8 cellular contexts compared by ENCODE assay signal in genomic region chr19:42285546-42285945, GRCh38. TPM values are rescaled to one million over a fixed set of nuclear protein-coding genes. Genes with fewer than 3 reads are reported as not detected.
DNase-seq lines count a peak whose midpoint lies in the region; ATAC-seq, FAIRE-seq and TF ChIP-seq lines count a peak whose summit lies in the region.

No MANE protein-coding gene starts in this region.

- H3K4me3 Mint-ChIP-seq in Calu3 (ENCODE audit: low read depth, unreplicated experiment) = peak overlapping the region; percentile 69

- TF ChIP-seq CTCF in Calu3 (IDR thresholded peaks at IDR 0.05; ENCODE audit: unreplicated experiment) (no peak), NB4 (IDR thresholded peaks at IDR 0.05; ENCODE audit: low read depth, low read length) (no peak), pancreas (IDR thresholded peaks at IDR 0.05) (no peak)

- peaks cover 53% of the 10 kb centered on the region for H3K36me3 Mint-ChIP-seq in Calu3 (ENCODE audit: insufficient read depth, unreplicated experiment)

- H3K27ac ChIP-seq in pancreas = peak overlapping the region in 3 of 4 donors; percentile 10 to 42 (median 41)

- TF ChIP-seq POLR2A in NB4 (IDR thresholded peaks at IDR 0.05; ENCODE audit: extremely low read depth, insufficient read length) = no peak

- CTCF ChIA-PET in Calu3 (lab: Charles Lee) = interaction anchor here (1.2 kb wide), 1 partner anchor 39 kb away, joined by 4 read pairs; no protein-coding TSS in a partner anchor

- H3K27me3 ChIP-seq in endocrine pancreas (ENCODE audit: control insufficient read depth, insufficient read depth, low read length) (no peaks in the 10 kb centered on the region), pancreas (no peaks in the 10 kb centered on the region)

- intact Hi-C loops in Calu3 (cut with micrococcal nuclease; ENCODE audit: unreplicated experiment) = loop anchor here (10.0 kb wide), 1 partner anchor 161 kb away; no protein-coding TSS in a partner anchor
- intact Hi-C loops in pancreas (cut with DNase I) = no loop called here

- H3K9ac ChIP-seq in endocrine pancreas (ENCODE audit: control insufficient read depth, insufficient read depth, low read length) = peak overlapping the region; percentile 52

- no TSS peak for BruUV-seq in Calu3 (replicated peaks; lab: Mats Ljungman, UMichigan)

- no peaks in the 10 kb centered on the region for H3K9me3 ChIP-seq in endocrine pancreas (ENCODE audit: control insufficient read depth, low read length)
- no peaks in the 10 kb centered on the region for H3K9me3 ChIP-seq in pancreas

- H3K9me3 Mint-ChIP-seq in Calu3 (ENCODE audit: low read depth, unreplicated experiment) = no peaks in the 10 kb centered on the region

- no peak overlapping the region for H3K27ac Mint-ChIP-seq in Calu3 (ENCODE audit: unreplicated experiment)

- H3K4me1 ChIP-seq in endocrine pancreas (ENCODE audit: control insufficient read depth, insufficient read depth, low read length) = no peaks in the 10 kb centered on the region
- peaks cover 11 to 31% (median 13%) of the 10 kb centered on the region in 3 donors for H3K4me1 ChIP-seq in pancreas

- H3K27me3 Mint-ChIP-seq in Calu3 (ENCODE audit: unreplicated experiment) = no peaks in the 10 kb centered on the region

- 57 to 67% methylated on average over 5 of the region's 5 CpGs for WGBS in pancreas, 2 donors

- ATAC-seq in pancreas (no peak), HG03439 (IDR thresholded peaks at IDR 0.05; ENCODE audit: unreplicated experiment) (no peak)

- H3K4me3 ChIP-seq in NB4 (ENCODE audit: low read depth, low read length) (peak overlapping the region; percentile 64), endocrine pancreas (ENCODE audit: control insufficient read depth, insufficient read depth, low read length) (no peak overlapping the region), pancreas (peak overlapping the region in 2 of 4 donors; percentile 54 to 59)

- H3K36me3 ChIP-seq in endocrine pancreas (ENCODE audit: control insufficient read depth, insufficient read depth, low read length) (peaks cover 10% of the 10 kb centered on the region), pancreas (peaks cover 5 to 33% (median 23%) of the 10 kb centered on the region in 3 donors)

- peaks cover 10% of the 10 kb centered on the region for H3K4me1 Mint-ChIP-seq in Calu3 (ENCODE audit: low read depth, unreplicated experiment)

- DNase-seq in Calu3 = no peak
- no peak for DNase-seq in NB4 (ENCODE audit: low read depth)
- peak in 1 of 6 donors; percentile 44 for DNase-seq in pancreas
- no peak for DNase-seq in activated gamma-delta T cell (lab: John Stamatoyannopoulos, UW)
- DNase-seq in DMS153 treated with DMSO at 0.1 percent for 48 hours (lab: John Stamatoyannopoulos, UW; ENCODE audit: unreplicated experiment) = no peak
- no peak for DNase-seq in NCI-H1092 (lab: John Stamatoyannopoulos, UW)

- FAIRE-seq in pancreas (lab: Jason Lieb, UNC) = no peak

RNA-seq across cellular contexts. Expression of gene PRR19, which starts 16.4 kb away (rescaled TPM):
- total RNA-seq in Calu3 (2022) (1.7 and 2.4 TPM in 2 replicates), pancreas (under 1 TPM; 0.12 to 0.69 (median 0.34) TPM)
- under 1 TPM; 0.34 to 0.99 TPM for polyA plus RNA-seq in pancreas

RNA-seq across cellular contexts. Expression of gene CIC, which starts 16.5 kb away (rescaled TPM):
- total RNA-seq in Calu3 (2022) (72.6 and 75.5 TPM in 2 replicates), pancreas (10 to 100 TPM; 27.7 to 37.6 (median 32.0) TPM)
- polyA plus RNA-seq in pancreas = 10 to 100 TPM; 47.1 to 65.0 TPM

RNA-seq across cellular contexts. Expression of gene PAFAH1B3, which starts 16.9 kb away (rescaled TPM):
- total RNA-seq in Calu3 (2022) (68.3 and 72.4 TPM in 2 replicates), pancreas (10 to 100 TPM in 4 of 6 donors, 1 to 10 TPM in 2; 6.2 to 19.8 (median 10.2) TPM)
- polyA plus RNA-seq in pancreas = 10 to 100 TPM; 18.2 to 24.3 TPM

RNA-seq across cellular contexts. Expression of gene TMEM145, which starts 27.6 kb away (rescaled TPM):
- total RNA-seq in Calu3 (2022) = 1.5 and 3.1 TPM in 2 replicates
- 1 to 10 TPM in 2 of 6 donors, under 1 TPM in 4; 0.46 to 1.5 (median 0.94) TPM for total RNA-seq in pancreas
- polyA plus RNA-seq in pancreas = 1 to 10 TPM; 2.2 to 8.2 TPM

RNA-seq across cellular contexts. Expression of gene ERF, which starts 30.6 kb away (rescaled TPM):
- total RNA-seq in Calu3 (2022) = 100 and 124 TPM in 2 replicates
- total RNA-seq in pancreas = 10 to 100 TPM; 20.5 to 29.2 (median 22.2) TPM
- 10 to 100 TPM; 36.6 to 48.5 TPM for polyA plus RNA-seq in pancreas
